In the genomic region with DNA sequence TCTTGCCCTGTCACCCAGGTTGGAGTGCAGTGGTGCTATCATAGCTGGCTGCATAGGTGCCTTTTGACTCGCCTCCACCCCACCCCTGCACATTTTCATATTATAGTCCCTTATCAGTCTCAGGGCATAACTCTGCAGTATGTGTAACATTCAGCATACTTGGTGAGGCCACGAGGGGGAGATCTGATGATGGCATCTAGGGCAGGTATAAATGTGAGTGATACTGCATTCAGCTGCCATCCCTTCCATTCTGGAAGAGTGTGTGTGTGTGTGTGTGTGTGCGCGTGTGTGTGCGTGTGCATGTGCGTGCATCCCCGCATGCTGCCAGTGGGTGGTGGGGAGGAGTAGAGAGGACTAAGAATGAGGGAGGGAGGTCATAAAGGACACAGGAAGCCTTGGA, we compare ENCODE assay signal across 8 cellular contexts.
DNase-seq lines count a peak whose midpoint lies in the region; ATAC-seq and TF ChIP-seq lines count a peak whose summit lies in the region.

No MANE protein-coding gene starts in this region.

- H3K27me3 ChIP-seq in BLaER1 treated with 17β-estradiol and CSF1 and Interleukin-3, amounts not matched to agents 10 nM and 100 nM, result no peaks in the 10 kb centered on the region
- H3K27me3 ChIP-seq in WERI-Rb-1 (ENCODE audit: insufficient read depth, low read depth, severe bottlenecking), result no peaks in the 10 kb centered on the region

- ATAC-seq in HG03565 (IDR thresholded peaks at IDR 0.05; ENCODE audit: unreplicated experiment), result no peak

- peaks cover 86 to 100% (median 99%) of the 10 kb centered on the region in 11 experiments for H4K20me1 ChIP-seq in BLaER1 treated with 17β-estradiol and CSF1 and Interleukin-3, amounts not matched to agents 10 nM and 100 nM

- H3K4me3 ChIP-seq in BLaER1 treated with 17β-estradiol and CSF1 and Interleukin-3, amounts not matched to agents 10 nM and 100 nM, result no peak overlapping the region
- H3K4me3 ChIP-seq in WERI-Rb-1 (ENCODE audit: low read depth, low read length) (no peak overlapping the region), fibroblast of pulmonary artery (replicated peaks; ENCODE audit: low read depth, low read length) (no peak overlapping the region)

- peaks cover 0 to 25% (median 10%) of the 10 kb centered on the region in 11 experiments; a peak in 6 of 22 replicates for H3K36me3 ChIP-seq in BLaER1 treated with 17β-estradiol and CSF1 and Interleukin-3, amounts not matched to agents 10 nM and 100 nM
- H3K36me3 ChIP-seq in WERI-Rb-1, result no peaks in the 10 kb centered on the region

- H3K9me3 ChIP-seq in BLaER1 treated with 17β-estradiol and CSF1 and Interleukin-3, amounts not matched to agents 10 nM and 100 nM (replicated peaks in 1 of 11), result peaks cover 0 to 10% (median 0%) of the 10 kb centered on the region in 11 experiments; a peak in 2 of 22 replicates
- no peaks in the 10 kb centered on the region for H3K9me3 ChIP-seq in WERI-Rb-1 (ENCODE audit: severe bottlenecking)

- peak; percentile 39 for TF ChIP-seq CTCF in WERI-Rb-1 (IDR thresholded peaks at IDR 0.05; ENCODE audit: low read depth, low read length)
- TF ChIP-seq CTCF in fibroblast of pulmonary artery (IDR thresholded peaks at IDR 0.05; ENCODE audit: low read length, missing control alignments), result peak; percentile 21

- DNase-seq in H4 (ENCODE audit: low spot score), result peak; percentile 44
- peak; percentile 62 for DNase-seq in WERI-Rb-1
- peak; percentile 18 for DNase-seq in fibroblast of pulmonary artery (ENCODE audit: low read depth)
- DNase-seq in stimulated activated naive CD4-positive, alpha-beta T cell (lab: John Stamatoyannopoulos, UW), result peak in 5 of 6 experiments; percentile 14 to 39 (median 26)
- DNase-seq in DMS114 treated with DMSO at 0.1 percent for 48 hours (lab: John Stamatoyannopoulos, UW; ENCODE audit: unreplicated experiment), result no peak
- no peak for DNase-seq in SHP77 (lab: John Stamatoyannopoulos, UW)

- H3K4me2 ChIP-seq in BLaER1 treated with 17β-estradiol and CSF1 and Interleukin-3, amounts not matched to agents 10 nM and 100 nM, result peak overlapping the region; percentile 43 to 89 (median 76)

- peaks cover 70 to 97% (median 84%) of the 10 kb centered on the region in 10 experiments for H3K4me1 ChIP-seq in BLaER1 treated with 17β-estradiol and CSF1 and Interleukin-3, amounts not matched to agents 10 nM and 100 nM

- 0 out of 22 replicates have a peak overlapping the region, but pooled peaks of 1 of the 11 experiments have one; percentile 14 for H3K27ac ChIP-seq in BLaER1 treated with 17β-estradiol and CSF1 and Interleukin-3, amounts not matched to agents 10 nM and 100 nM
- no peak overlapping the region for H3K27ac ChIP-seq in WERI-Rb-1

- H3K9ac ChIP-seq in BLaER1 treated with 17β-estradiol and CSF1 and Interleukin-3, amounts not matched to agents 10 nM and 100 nM, result peak overlapping the region in 2 of 11 experiments; percentile 4 to 6; a peak in 1 of 22 replicates

Comparison
In these comparisons a context has a peak if more than half of its experiments do, and no peak if none do; other contexts are left out.
1. DNase-seq: peak in H4 (single experiment), WERI-Rb-1 (single experiment), fibroblast of pulmonary artery (single experiment) and stimulated activated naive CD4-positive, alpha-beta T cell (5 of 6); none in DMS114 treated with DMSO at 0.1 percent for 48 hours (single experiment) and SHP77 (0 of 2).